In genomic region chr11:78961186-78961782, GRCh38 we compare ENCODE assay signal across 8 cellular contexts.
A peak's percentile ranks its signal among the peaks of the same experiment; 100 is the strongest.
DNase-seq lines count a peak whose midpoint lies in the region; ATAC-seq and TF ChIP-seq lines count a peak whose summit lies in the region.

No MANE protein-coding gene starts in this region.

- WGBS in liver: 53% methylated on average over 3 of the region's 3 CpGs

- no peak for ATAC-seq in GM21529 (IDR thresholded peaks at IDR 0.05; ENCODE audit: unreplicated experiment)

- no peak overlapping the region for H3K27ac ChIP-seq in liver (ENCODE audit: low read depth in 1 of 2, low read length in 2 of 2)

- no peak overlapping the region for H3K9ac ChIP-seq in liver (ENCODE audit: low read depth in 1 of 2, low read length in 2 of 2)

- TF ChIP-seq RAD21 in liver (IDR thresholded peaks at IDR 0.05): peak; percentile 89 to 90

- DNase-seq in DMS53 (lab: John Stamatoyannopoulos, UW) (peak; percentile 96), NCI-H1092 treated with DMSO at 0.1 percent for 48 hours (lab: John Stamatoyannopoulos, UW) (peak; percentile 84), cerebellar cortex (ENCODE audit: low spot score) (peak; percentile 56), NCI-H2081 treated with DMSO at 0.1 percent for 48 hours (lab: John Stamatoyannopoulos, UW) (no peak), posterior cingulate gyrus (no peak), HCEC 1CT (no peak)

- no peaks in the 10 kb centered on the region for H3K4me1 ChIP-seq in liver (ENCODE audit: control insufficient read depth in 4 of 4, insufficient read depth in 4 of 4, low read length in 3 of 4)

- H3K36me3 ChIP-seq in liver (ENCODE audit: control insufficient read depth in 4 of 4, insufficient read depth in 3 of 4, low read depth in 1 of 4, low read length in 3 of 4): no peaks in the 10 kb centered on the region

- no peaks in the 10 kb centered on the region for H3K9me3 ChIP-seq in liver (ENCODE audit: control insufficient read depth in 4 of 4, low read length in 3 of 4)

- no peak overlapping the region for H3K4me3 ChIP-seq in liver (ENCODE audit: low read depth in 1 of 3, low read length in 3 of 3)

- H3K27me3 ChIP-seq in liver (ENCODE audit: control insufficient read depth in 4 of 4, insufficient read depth in 4 of 4, low read length in 3 of 4): no peaks in the 10 kb centered on the region

- peak; percentile 70 for TF ChIP-seq CTCF in liver (IDR thresholded peaks at IDR 0.05; ENCODE audit: low read depth, low read length, missing input control)

- intact Hi-C loops in posterior cingulate gyrus (cut with DNase I): no loop called here

TF ChIP-seq in liver, 16 proteins besides CTCF, POLR2A, EP300 and RAD21:
- TF ChIP-seq YY1 (IDR thresholded peaks at IDR 0.05) (no peak), REST (IDR thresholded peaks at IDR 0.05) (no peak), NR2F2 (IDR thresholded peaks at IDR 0.05) (no peak), MAX (IDR thresholded peaks at IDR 0.05) (no peak), EGR1 (IDR thresholded peaks at IDR 0.05; ENCODE audit: low read depth in 2 of 2) (no peak), HNF4G (IDR thresholded peaks at IDR 0.05) (no peak), RXRA (IDR thresholded peaks at IDR 0.05) (no peak), ATF3 (IDR thresholded peaks at IDR 0.05) (no peak), GABPA (IDR thresholded peaks at IDR 0.05 in 1 of 2, conservative IDR thresholded peaks at IDR 0.05 in 1 of 2) (no peak), FOXA2 (IDR thresholded peaks at IDR 0.05) (no peak), FOXA1 (IDR thresholded peaks at IDR 0.05) (no peak), SP1 (IDR thresholded peaks at IDR 0.05) (no peak), JUND (IDR thresholded peaks at IDR 0.05) (no peak), ZBTB33 (IDR thresholded peaks at IDR 0.05) (no peak), TAF1 (conservative IDR thresholded peaks at IDR 0.05) (no peak), HNF4A (conservative IDR thresholded peaks at IDR 0.05) (no peak)

Comparison
In these comparisons a context has a peak if more than half of its experiments do, and no peak if none do; other contexts are left out.
1. DNase-seq: peak in DMS53 (single experiment), NCI-H1092 treated with DMSO at 0.1 percent for 48 hours (single experiment) and cerebellar cortex (single experiment); none in NCI-H2081 treated with DMSO at 0.1 percent for 48 hours (single experiment), posterior cingulate gyrus (0 of 10) and HCEC 1CT (single experiment).